In genomic region chr6:168286779-168287446, GRCh38 we compare ENCODE assay signal across 11 cellular contexts. TPM values are rescaled to one million over a fixed set of nuclear protein-coding genes. Genes with fewer than 3 reads are reported as not detected.
DNase-seq lines count a peak whose midpoint lies in the region; TF ChIP-seq lines count a peak whose summit lies in the region.
"Not testable (repeated sequence)": the region's sequence is repeated elsewhere in the genome, so short reads cannot be mapped to it uniquely, and the experiment has no call there.
"Had no signal": no experiment of that assay in that cellular context is flagged by ENCODE, and none has a peak within 500 bp of the region (broad histone marks: within the 10 kb centered on the region; RNA-seq: fewer than 3 reads in every experiment).

No MANE protein-coding gene starts in this region.

- H3K27me3 Mint-ChIP-seq in neural crest cell (ENCODE audit: low read depth): not testable (repeated sequence)

- H3K9me3 Mint-ChIP-seq in neural crest cell: peaks cover 11% of the 10 kb centered on the region

- not testable (repeated sequence) for H3K4me3 Mint-ChIP-seq in neural crest cell

- DNase-seq in activated CD4-positive, alpha-beta T cell treated with anti-CD3 and anti-CD28 coated beads for 48 hours: peak; percentile 70
- DNase-seq in activated T-cell treated with anti-CD3 and anti-CD28 coated beads for 48 hours (ENCODE audit: low read depth): peak; percentile 43
- DNase-seq in activated naive CD4-positive, alpha-beta T cell treated with Interleukin-2 at 50 U/mL for 16 hours: peak; percentile 21
- DNase-seq in neural crest cell (ENCODE audit: low read depth, low spot score): not testable (repeated sequence)
- DNase-seq in stimulated activated CD4-positive, alpha-beta T cell treated with anti-CD3 and anti-CD28 coated beads, Interleukin-1b, Interleukin-23, amount 100 ng/mL, for 24 hours (ENCODE audit: low read depth in 4 of 4, low spot score in 1 of 4): peak in 3 of 4 experiments; percentile 10 to 45 (median 12)
- DNase-seq in stimulated activated CD4-positive, alpha-beta T cell treated with anti-CD3 and anti-CD28 coated beads, TNF-alpha, amount 100 ng/mL, for 24 hours (ENCODE audit: low read depth in 3 of 3): peak in 2 of 3 experiments; percentile 12 to 55
- DNase-seq in stimulated activated naive CD4-positive, alpha-beta T cell treated with Interleukin-2 at 50 U/mL for 16 hours (lab: John Stamatoyannopoulos, UW): peak; percentile 5

- H3K36me3 Mint-ChIP-seq in neural crest cell (ENCODE audit: low read depth): not testable (repeated sequence)

- not testable (repeated sequence) for TF ChIP-seq CTCF in neural crest cell (conservative IDR thresholded peaks at IDR 0.05)

- peak overlapping the region; percentile 60 for H3K27ac Mint-ChIP-seq in neural crest cell (ENCODE audit: unreplicated experiment)

- peaks cover 16% of the 10 kb centered on the region for H3K4me1 Mint-ChIP-seq in neural crest cell

RNA-seq across cellular contexts. Expression of gene DACT2, which starts 32.7 kb away (rescaled TPM):
- 0.19 and 0.43 TPM in 2 replicates for total RNA-seq in neural crest cell
- total RNA-seq: CD8-positive, alpha-beta memory T cell; GM12878; GM23248; HepG2 had no signal
